Comparison of ENCODE assay signal across 8 cellular contexts in genomic region chr11:10405858-10406592, GRCh38. TPM values are rescaled to one million over a fixed set of nuclear protein-coding genes. Genes with fewer than 3 reads are reported as not detected.
DNase-seq lines count a peak whose midpoint lies in the region; ATAC-seq, FAIRE-seq and TF ChIP-seq lines count a peak whose summit lies in the region.

No MANE protein-coding gene starts in this region.

- no peaks in the 10 kb centered on the region for H3K27me3 ChIP-seq in MG63

- H3K9me3 ChIP-seq in MG63, result no peaks in the 10 kb centered on the region

- TF ChIP-seq CTCF in GM12875 (IDR thresholded peaks at IDR 0.05; ENCODE audit: borderline replicate concordance, insufficient read depth, low read depth, low read length), result peak; percentile 53; the same call in 1 of the 2 replicates

- ATAC-seq in Right ventricle myocardium superior (ENCODE audit: poor library complexity) (peak; percentile 92), HG03442 (IDR thresholded peaks at IDR 0.05; ENCODE audit: unreplicated experiment) (no peak)

- no peaks in the 10 kb centered on the region for H3K36me3 ChIP-seq in MG63

- DNase-seq in 8988T (peak; percentile 53), MG63 (peak; percentile 85), RCC 7860 (ENCODE audit: low spot score) (peak; percentile 72), Right ventricle myocardium superior (peak; percentile 69), posterior cingulate gyrus (peak; percentile 40 to 95 (median 68))
- peak; percentile 50 for DNase-seq in activated naive CD4-positive, alpha-beta T cell treated with anti-CD3 and anti-CD28 coated beads, Interleukin-2, amount 50 U/mL, for 16 hours

- peak; percentile 76 for FAIRE-seq in RCC 7860 (lab: Jason Lieb, UNC)

- intact Hi-C loops in Right ventricle myocardium superior (cut with DNase I) (loop anchor here (2.0 to 10.0 kb wide), 2 partner anchors 249 to 331 kb away; no protein-coding TSS in a partner anchor), posterior cingulate gyrus (cut with DNase I) (loop anchor here (1.0 kb wide), 1 partner anchor 329 kb away; no protein-coding TSS in a partner anchor)

- H3K4me3 ChIP-seq in GM12875 (ENCODE audit: low read depth, low read length) (no peak overlapping the region), MG63 (no peak overlapping the region)

RNA-seq across cellular contexts. Expression of gene AMPD3, which starts 49.0 kb away (rescaled TPM):
- 1.6 and 4.9 TPM in 2 replicates for total RNA-seq in MG63 (2014; rRNA removed; shearing (Covaris generic); ENCODE audit: low replicate concordance)
- total RNA-seq in Right ventricle myocardium superior, result 2.6 TPM
